ENCODE assay signal across 18 cellular contexts in the genomic region with DNA sequence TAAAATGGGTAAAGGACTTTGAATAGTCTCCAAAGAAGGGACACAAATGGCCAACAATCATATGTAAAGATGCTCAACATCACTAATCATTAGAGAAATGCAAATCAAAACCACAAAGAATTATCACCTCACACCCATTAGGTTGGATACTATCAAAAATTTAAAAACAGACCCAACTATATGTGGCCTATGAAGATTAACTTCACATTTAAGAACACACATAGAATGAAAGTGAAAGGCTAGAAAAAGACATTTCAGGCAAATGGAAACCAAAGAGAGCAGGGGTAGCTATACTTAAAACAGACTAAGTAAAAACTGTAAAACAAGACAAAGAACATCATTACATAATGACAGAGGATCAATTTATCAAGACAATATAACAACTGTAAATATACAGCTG. TPM values are rescaled to one million over a fixed set of nuclear protein-coding genes. Genes with fewer than 3 reads are reported as not detected.
DNase-seq lines count a peak whose midpoint lies in the region; FAIRE-seq and TF ChIP-seq lines count a peak whose summit lies in the region.
"Had no signal": no experiment of that assay in that cellular context is flagged by ENCODE, and none has a peak within 500 bp of the region (broad histone marks: within the 10 kb centered on the region; RNA-seq: fewer than 3 reads in every experiment).

No MANE protein-coding gene starts in this region.

- H3K36me3 Mint-ChIP-seq in activated CD4-positive, alpha-beta T cell treated with anti-CD3 and anti-CD28 coated beads, Interleukin-2, amount 10 ng/mL, durations not matched to agents 7 days and 5 days (ENCODE audit: low read depth): peaks cover 40% of the 10 kb centered on the region
- peaks cover 28% of the 10 kb centered on the region for H3K36me3 Mint-ChIP-seq in activated T-helper 1 cell treated with anti-CD3 and anti-CD28 coated beads, Interleukin-12 subunit alpha, Interleukin-12 subunit beta, Interleukin-2, Interleukin-4 antibody, amounts not matched to agents 30 ng/mL and 10 ng/mL and 1 ng/mL, durations not matched to agents 14 hours and 24 hours and 36 hours (ENCODE audit: low read depth)

- FAIRE-seq in GM19239 (lab: Jason Lieb, UNC): peak; percentile 83
- FAIRE-seq: A204.1, H54 had no signal

- peaks cover 35% of the 10 kb centered on the region for H3K4me1 Mint-ChIP-seq in activated CD4-positive, alpha-beta T cell treated with anti-CD3 and anti-CD28 coated beads, Interleukin-2, amount 10 ng/mL, durations not matched to agents 7 days and 5 days
- peaks cover 35% of the 10 kb centered on the region for H3K4me1 Mint-ChIP-seq in activated T-helper 1 cell treated with anti-CD3 and anti-CD28 coated beads, Interleukin-12 subunit alpha, Interleukin-12 subunit beta, Interleukin-2, Interleukin-4 antibody, amounts not matched to agents 30 ng/mL and 10 ng/mL and 1 ng/mL, durations not matched to agents 14 hours and 24 hours and 36 hours (ENCODE audit: low read depth)

- H3K27me3 Mint-ChIP-seq in activated CD4-positive, alpha-beta T cell treated with anti-CD3 and anti-CD28 coated beads, Interleukin-2, amount 10 ng/mL, durations not matched to agents 7 days and 5 days: no peaks in the 10 kb centered on the region
- H3K27me3 Mint-ChIP-seq in activated T-helper 1 cell treated with anti-CD3 and anti-CD28 coated beads, Interleukin-12 subunit alpha, Interleukin-12 subunit beta, Interleukin-2, Interleukin-4 antibody, amounts not matched to agents 30 ng/mL and 10 ng/mL and 1 ng/mL, durations not matched to agents 14 hours and 24 hours and 36 hours (ENCODE audit: insufficient read depth): no peaks in the 10 kb centered on the region

- intact Hi-C loops in activated T-helper 1 cell treated with anti-CD3 and anti-CD28 coated beads, Interleukin-12 subunit alpha, Interleukin-12 subunit beta, Interleukin-2, Interleukin-4 antibody, amounts not matched to agents 30 ng/mL and 10 ng/mL and 1 ng/mL, durations not matched to agents 14 hours and 24 hours and 36 hours (cut with micrococcal nuclease): loop anchor here (5.0 kb wide), 1 partner anchor 52 kb away; no protein-coding TSS in a partner anchor

- TF ChIP-seq CTCF in GM12865 (IDR thresholded peaks at IDR 0.05; ENCODE audit: insufficient read depth, low read depth, low read length, missing control alignments): no peak

- CTCF ChIA-PET in activated CD4-positive, alpha-beta T cell treated with anti-CD3 and anti-CD28 coated beads, Interleukin-2, amount 10 ng/mL, durations not matched to agents 7 days and 5 days (lab: Charles Lee): interaction anchor here (1.1 to 1.4 kb wide), 3 partner anchors 10 to 33 kb away, joined by 3 to 4 read pairs (median 4); no protein-coding TSS in a partner anchor

- DNase-seq in activated CD4-positive, alpha-beta T cell treated with anti-CD3 and anti-CD28 coated beads, Interleukin-2, amount 10 ng/mL, durations not matched to agents 7 days and 5 days: no peak
- DNase-seq in activated CD4-positive, alpha-beta T cell treated with anti-CD3 and anti-CD28 coated beads for 48 hours: no peak
- DNase-seq in GM12865 (ENCODE audit: low read depth) (peak; percentile 24), GM19239 (ENCODE audit: insufficient read length, low spot score) (no peak), NCI-H187 (lab: John Stamatoyannopoulos, UW) (no peak), HuH-7 (ENCODE audit: low spot score) (no peak)
- DNase-seq in activated T-helper 1 cell treated with anti-CD3 and anti-CD28 coated beads, Interleukin-12 subunit alpha, Interleukin-12 subunit beta, Interleukin-2, Interleukin-4 antibody, amounts not matched to agents 30 ng/mL and 10 ng/mL and 1 ng/mL, durations not matched to agents 14 hours and 24 hours and 36 hours (ENCODE audit: low spot score): no peak
- no peak for DNase-seq in activated CD8-positive, alpha-beta memory T cell treated with anti-CD3 and anti-CD28 coated beads, Interleukin-2, amount 50 U/mL, for 48 hours
- DNase-seq: C1 segment of cervical spinal cord, DMS 273 treated with DMSO at 0.1 percent for 48 hours, MV-4-11, NCI-H1417 treated with DMSO at 0.1 percent for 48 hours, NCI-H2029 treated with DMSO at 0.1 percent for 48 hours, NCI-H510A treated with DMSO at 0.1 percent for 48 hours, Peyer's patch, Right ventricle myocardium superior had no signal

- no peak overlapping the region for H3K4me3 ChIP-seq in GM12865 (ENCODE audit: low read depth, low read length)
- H3K4me3 ChIP-seq: Peyer's patch had no signal

- peaks cover 20% of the 10 kb centered on the region for H3K9me3 Mint-ChIP-seq in activated CD4-positive, alpha-beta T cell treated with anti-CD3 and anti-CD28 coated beads, Interleukin-2, amount 10 ng/mL, durations not matched to agents 7 days and 5 days
- H3K9me3 Mint-ChIP-seq in activated T-helper 1 cell treated with anti-CD3 and anti-CD28 coated beads, Interleukin-12 subunit alpha, Interleukin-12 subunit beta, Interleukin-2, Interleukin-4 antibody, amounts not matched to agents 30 ng/mL and 10 ng/mL and 1 ng/mL, durations not matched to agents 14 hours and 24 hours and 36 hours: peaks cover 8% of the 10 kb centered on the region

- no peak overlapping the region for H3K4me3 Mint-ChIP-seq in activated CD4-positive, alpha-beta T cell treated with anti-CD3 and anti-CD28 coated beads, Interleukin-2, amount 10 ng/mL, durations not matched to agents 7 days and 5 days
- no peak overlapping the region for H3K4me3 Mint-ChIP-seq in activated T-helper 1 cell treated with anti-CD3 and anti-CD28 coated beads, Interleukin-12 subunit alpha, Interleukin-12 subunit beta, Interleukin-2, Interleukin-4 antibody, amounts not matched to agents 30 ng/mL and 10 ng/mL and 1 ng/mL, durations not matched to agents 14 hours and 24 hours and 36 hours

- POLR2A ChIA-PET in activated CD4-positive, alpha-beta T cell treated with anti-CD3 and anti-CD28 coated beads, Interleukin-2, amount 10 ng/mL, durations not matched to agents 7 days and 5 days (lab: Charles Lee): no interaction called here

- peak overlapping the region; percentile 3 for H3K27ac Mint-ChIP-seq in activated CD4-positive, alpha-beta T cell treated with anti-CD3 and anti-CD28 coated beads, Interleukin-2, amount 10 ng/mL, durations not matched to agents 7 days and 5 days
- peak overlapping the region; percentile 4 for H3K27ac Mint-ChIP-seq in activated T-helper 1 cell treated with anti-CD3 and anti-CD28 coated beads, Interleukin-12 subunit alpha, Interleukin-12 subunit beta, Interleukin-2, Interleukin-4 antibody, amounts not matched to agents 30 ng/mL and 10 ng/mL and 1 ng/mL, durations not matched to agents 14 hours and 24 hours and 36 hours

RNA-seq across cellular contexts. Expression of gene ASPRV1, which starts 53.5 kb away (rescaled TPM):
- total RNA-seq in activated CD4-positive, alpha-beta T cell treated with anti-CD3 and anti-CD28 coated beads, Interleukin-2, amount 10 ng/mL, durations not matched to agents 7 days and 5 days: under 1 TPM; 0.69 to 0.99 TPM
- 0.44 and 0.91 TPM in 2 replicates for total RNA-seq in activated T-helper 1 cell treated with anti-CD3 and anti-CD28 coated beads, Interleukin-12 subunit alpha, Interleukin-12 subunit beta, Interleukin-2, Interleukin-4 antibody, amounts not matched to agents 30 ng/mL and 10 ng/mL and 1 ng/mL, durations not matched to agents 14 hours and 24 hours and 36 hours
